In the genomic region with DNA sequence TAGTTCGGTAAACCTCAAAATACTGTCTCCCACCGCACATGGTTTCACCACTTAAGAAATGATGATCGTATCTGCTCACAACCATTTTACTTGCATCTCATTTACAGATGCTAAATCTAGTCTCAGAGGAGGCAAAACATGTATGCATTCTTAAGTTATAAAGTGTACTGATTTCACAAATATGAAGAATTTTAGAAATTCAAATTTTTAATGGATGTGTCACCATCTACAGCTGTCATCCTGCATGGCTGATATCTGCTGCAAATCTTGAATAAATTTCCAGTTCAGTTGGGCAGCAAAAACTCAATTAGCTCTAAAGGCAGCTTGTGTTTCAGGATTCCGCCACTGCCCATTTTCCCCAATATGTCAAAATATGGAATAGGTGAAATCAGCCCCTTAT, we compare ENCODE assay signal across 14 cellular contexts.
DNase-seq lines count a peak whose midpoint lies in the region; ATAC-seq and TF ChIP-seq lines count a peak whose summit lies in the region.
"Had no signal": no experiment of that assay in that cellular context is flagged by ENCODE, and none has a peak within 500 bp of the region (broad histone marks: within the 10 kb centered on the region; RNA-seq: fewer than 3 reads in every experiment).

No MANE protein-coding gene starts in this region.

- no peak overlapping the region for H3K9ac ChIP-seq in endocrine pancreas (ENCODE audit: control insufficient read depth, insufficient read depth, low read length)

- WGBS in ovary, 3 donors: 75 to 83% (median 82%) methylated on average over 4 of the region's 4 CpGs

- intact Hi-C loops in ovary (cut with DNase I): no loop called here

- TF ChIP-seq EP300 in ovary (IDR thresholded peaks at IDR 0.05): no peak

- H3K27me3 ChIP-seq in ACC112 (ENCODE audit: insufficient read depth, low read length): no peaks in the 10 kb centered on the region
- H3K27me3 ChIP-seq in endocrine pancreas (ENCODE audit: control insufficient read depth, insufficient read depth, low read length): no peaks in the 10 kb centered on the region
- no peaks in the 10 kb centered on the region for H3K27me3 ChIP-seq in ovary
- H3K27me3 ChIP-seq: vagina had no signal

- peak; percentile 14 for DNase-seq in HS-27A (ENCODE audit: low read depth)
- no peak for DNase-seq in ovary
- DNase-seq in AG08396 (ENCODE audit: low spot score): no peak
- no peak for DNase-seq in NCI-H748 (lab: John Stamatoyannopoulos, UW; ENCODE audit: unreplicated experiment)
- DNase-seq: activated naive CD4-positive, alpha-beta T cell treated with anti-CD3 and anti-CD28 coated beads for 36 hours; central memory CD4-positive, alpha-beta T cell; Kasumi-1; NCI-H2081 had no signal

- H3K9me3 ChIP-seq in endocrine pancreas (ENCODE audit: control insufficient read depth, low read length) (no peaks in the 10 kb centered on the region), ovary (no peaks in the 10 kb centered on the region)
- H3K9me3 ChIP-seq: vagina had no signal

- no peak for TF ChIP-seq CTCF in ovary (IDR thresholded peaks at IDR 0.05)

- no peaks in the 10 kb centered on the region for H3K79me2 ChIP-seq in ACC112 (ENCODE audit: control insufficient read depth, insufficient read depth, low read length, unreplicated experiment)

- ATAC-seq in HG03175 (IDR thresholded peaks at IDR 0.05; ENCODE audit: unreplicated experiment): no peak
- no peak for ATAC-seq in HG02642 (IDR thresholded peaks at IDR 0.05; ENCODE audit: poor library complexity, unreplicated experiment)

- H2AFZ ChIP-seq in ACC112 (ENCODE audit: low read length, unreplicated experiment): peak overlapping the region; percentile 92

- H3K4me3 ChIP-seq in ACC112 (ENCODE audit: low read depth, low read length) (peak overlapping the region; percentile 74), endocrine pancreas (ENCODE audit: control insufficient read depth, insufficient read depth, low read length) (peak overlapping the region; percentile 40), ovary (peak overlapping the region; percentile 29)
- H3K4me3 ChIP-seq: SK-N-MC had no signal

- H3K36me3 ChIP-seq in ACC112 (ENCODE audit: insufficient read depth, low read length) (no peaks in the 10 kb centered on the region), endocrine pancreas (ENCODE audit: control insufficient read depth, insufficient read depth, low read length) (no peaks in the 10 kb centered on the region), ovary (no peaks in the 10 kb centered on the region)
- H3K36me3 ChIP-seq: vagina had no signal

- peaks cover 5% of the 10 kb centered on the region for H3K4me1 ChIP-seq in ACC112 (ENCODE audit: control insufficient read depth, insufficient read depth, low read length, unreplicated experiment)
- H3K4me1 ChIP-seq in endocrine pancreas (ENCODE audit: control insufficient read depth, insufficient read depth, low read length): peaks cover 32% of the 10 kb centered on the region
- H3K4me1 ChIP-seq in ovary (ENCODE audit: insufficient read depth): no peaks in the 10 kb centered on the region
- H3K4me1 ChIP-seq: vagina had no signal

- no peak for TF ChIP-seq POLR2A in ovary (IDR thresholded peaks at IDR 0.05)

- H3K27ac ChIP-seq in ACC112 (ENCODE audit: low read depth, low read length) (no peak overlapping the region), ovary (no peak overlapping the region)
- H3K27ac ChIP-seq: SK-N-MC, vagina had no signal
